ENCODE assay signal across 10 cellular contexts in genomic region chr1:66275601-66276023, GRCh38.
DNase-seq lines count a peak whose midpoint lies in the region; ATAC-seq and FAIRE-seq lines count a peak whose summit lies in the region.
"Had no signal": no experiment of that assay in that cellular context is flagged by ENCODE, and none has a peak within 500 bp of the region (broad histone marks: within the 10 kb centered on the region; RNA-seq: fewer than 3 reads in every experiment).

No MANE protein-coding gene starts in this region.

- 55% methylated on average over 5 of the region's 5 CpGs for whole genome bisulfite sequencing in thymus

- H3K9me3 Mint-ChIP-seq in activated naive CD4-positive, alpha-beta T cell treated with anti-CD3 and anti-CD28 coated beads for 36 hours, result no peaks in the 10 kb centered on the region
- no peaks in the 10 kb centered on the region for H3K9me3 Mint-ChIP-seq in activated naive CD8-positive, alpha-beta T cell (ENCODE audit: low read depth)

- no peaks in the 10 kb centered on the region for H3K36me3 ChIP-seq in thymus (ENCODE audit: control insufficient read depth, insufficient read depth)

- intact Hi-C loops in activated naive CD4-positive, alpha-beta T cell treated with anti-CD3 and anti-CD28 coated beads for 36 hours (cut with micrococcal nuclease), result loop anchor here (1.0 to 2.0 kb wide), 8 partner anchors 8 to 161 kb away; no protein-coding TSS in a partner anchor

- peak overlapping the region; percentile 66 for H3K27ac Mint-ChIP-seq in activated naive CD4-positive, alpha-beta T cell treated with anti-CD3 and anti-CD28 coated beads for 36 hours
- H3K27ac Mint-ChIP-seq in activated naive CD8-positive, alpha-beta T cell, result peak overlapping the region; percentile 90

- FAIRE-seq in RCC 7860 (lab: Jason Lieb, UNC), result no peak

- ATAC-seq in HG03159 (IDR thresholded peaks at IDR 0.05; ENCODE audit: unreplicated experiment), result no peak

- H3K4me1 Mint-ChIP-seq in activated naive CD4-positive, alpha-beta T cell treated with anti-CD3 and anti-CD28 coated beads for 36 hours (ENCODE audit: low read depth), result peaks cover 92% of the 10 kb centered on the region
- peaks cover 94% of the 10 kb centered on the region for H3K4me1 Mint-ChIP-seq in activated naive CD8-positive, alpha-beta T cell (ENCODE audit: low read depth)

- peak; percentile 59 for DNase-seq in activated naive CD4-positive, alpha-beta T cell treated with anti-CD3 and anti-CD28 coated beads for 36 hours
- no peak for DNase-seq in activated naive CD4-positive, alpha-beta T cell (lab: John Stamatoyannopoulos, UW)
- DNase-seq in medulla oblongata (ENCODE audit: extremely low spot score) (peak; percentile 88), RCC 7860 (ENCODE audit: low spot score) (no peak), dermis blood vessel endothelial cell (no peak)
- DNase-seq: NCI-H1694 treated with DMSO at 0.1 percent for 48 hours, T-helper 9 cell had no signal

- no peaks in the 10 kb centered on the region for H3K36me3 Mint-ChIP-seq in activated naive CD4-positive, alpha-beta T cell treated with anti-CD3 and anti-CD28 coated beads for 36 hours (ENCODE audit: low read depth)
- H3K36me3 Mint-ChIP-seq in activated naive CD8-positive, alpha-beta T cell, result no peaks in the 10 kb centered on the region

- H3K4me3 ChIP-seq in thymus (ENCODE audit: low read length), result no peak overlapping the region

- CTCF ChIA-PET in activated naive CD4-positive, alpha-beta T cell treated with anti-CD3 and anti-CD28 coated beads for 36 hours (lab: Charles Lee), result interaction anchor here (0.8 to 3.2 kb wide), 13 partner anchors 14 to 170 kb away, joined by 3 to 20 read pairs (median 6); no protein-coding TSS in a partner anchor

- peak overlapping the region; percentile 37 for H3K4me3 Mint-ChIP-seq in activated naive CD4-positive, alpha-beta T cell treated with anti-CD3 and anti-CD28 coated beads for 36 hours
- H3K4me3 Mint-ChIP-seq in activated naive CD8-positive, alpha-beta T cell, result peak overlapping the region; percentile 63

- H3K27ac ChIP-seq in thymus (ENCODE audit: low read depth), result peak overlapping the region; percentile 64

- H3K9me3 ChIP-seq in thymus (ENCODE audit: control insufficient read depth), result no peaks in the 10 kb centered on the region

- no peaks in the 10 kb centered on the region for H3K27me3 Mint-ChIP-seq in activated naive CD4-positive, alpha-beta T cell treated with anti-CD3 and anti-CD28 coated beads for 36 hours (ENCODE audit: low read depth)
- H3K27me3 Mint-ChIP-seq in activated naive CD8-positive, alpha-beta T cell, result no peaks in the 10 kb centered on the region

- peaks cover 6% of the 10 kb centered on the region for H3K4me1 ChIP-seq in thymus (ENCODE audit: control insufficient read depth, insufficient read depth, low read length)

- H3K27me3 ChIP-seq in thymus (ENCODE audit: control insufficient read depth, insufficient read depth), result no peaks in the 10 kb centered on the region

Comparison
In these comparisons a context has a peak if more than half of its experiments do, and no peak if none do; other contexts are left out.
1. DNase-seq: peak in activated naive CD4-positive, alpha-beta T cell treated with anti-CD3 and anti-CD28 coated beads for 36 hours (single experiment) and medulla oblongata (single experiment); none in activated naive CD4-positive, alpha-beta T cell (0 of 4), RCC 7860 (single experiment) and dermis blood vessel endothelial cell (single experiment).